Comparison of ENCODE assay signal across 8 cellular contexts in the genomic region with DNA sequence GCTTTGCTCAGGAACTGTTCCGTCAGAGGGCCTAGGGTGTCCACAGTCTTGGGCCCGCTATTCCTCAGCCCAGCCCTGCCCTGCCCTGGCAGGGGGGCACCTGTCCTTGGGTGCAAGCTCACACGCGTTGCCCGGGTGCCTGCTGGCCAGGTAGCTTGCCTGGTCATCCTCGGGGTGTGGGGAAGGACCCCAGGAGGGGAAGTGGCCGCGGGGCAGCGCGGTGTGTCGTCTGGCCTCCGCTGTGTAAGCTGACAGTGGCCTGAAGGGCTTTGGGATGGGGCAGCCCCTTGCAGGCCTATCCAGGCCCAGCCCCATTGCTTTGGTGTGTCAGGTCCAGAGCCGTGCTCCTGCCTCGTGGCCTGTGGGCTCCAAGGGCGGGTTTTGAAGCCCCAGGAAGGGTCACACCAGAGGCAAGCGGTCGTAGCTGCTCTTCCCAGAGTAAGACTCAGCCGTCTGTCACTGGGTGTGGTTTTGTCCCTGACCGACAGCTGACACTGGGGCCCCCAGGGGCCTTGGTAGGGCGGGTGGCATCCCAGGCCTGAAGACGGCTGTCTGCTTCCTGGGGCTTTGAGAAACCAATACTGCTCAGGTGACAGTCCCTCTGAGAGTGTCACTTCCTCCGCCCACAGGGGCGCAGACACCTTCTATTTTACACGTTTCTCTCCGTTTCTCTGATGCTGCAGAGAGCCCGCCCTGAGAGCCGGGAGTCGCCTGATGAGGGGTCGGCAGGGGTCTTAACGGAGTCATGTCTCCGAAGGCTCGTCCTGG.
DNase-seq lines count a peak whose midpoint lies in the region; ATAC-seq and TF ChIP-seq lines count a peak whose summit lies in the region.

No MANE protein-coding gene starts in this region.

- DNase-seq in SK-N-MC (ENCODE audit: low read depth, low spot score): no peak
- DNase-seq in activated naive CD8-positive, alpha-beta T cell treated with anti-CD3 and anti-CD28 coated beads, Interleukin-2, amount 50 U/mL, for 16 hours (ENCODE audit: low read depth, low spot score): peak; percentile 58
- no peak for DNase-seq in neural progenitor cell (ENCODE audit: low spot score)
- DNase-seq in thoracic aorta (ENCODE audit: low spot score): no peak
- DNase-seq in NCI-H748 (lab: John Stamatoyannopoulos, UW; ENCODE audit: unreplicated experiment): no peak
- no peak for DNase-seq in NCI-H82 (lab: John Stamatoyannopoulos, UW)

- H3K4me2 ChIP-seq in neural progenitor cell: no peak overlapping the region

- H3K27me3 ChIP-seq in neural progenitor cell: no peaks in the 10 kb centered on the region
- H3K27me3 ChIP-seq in thoracic aorta (replicated peaks; ENCODE audit: insufficient read depth): no peaks in the 10 kb centered on the region

- H3K9me3 Mint-ChIP-seq in neural progenitor cell: no peaks in the 10 kb centered on the region

- no peak for TF ChIP-seq CTCF in neural progenitor cell (IDR thresholded peaks at IDR 0.05)
- no peak for TF ChIP-seq CTCF in thoracic aorta (IDR thresholded peaks at IDR 0.05)

- no peaks in the 10 kb centered on the region for H3K9me3 ChIP-seq in SK-N-MC (ENCODE audit: low read depth, low read length)
- no peaks in the 10 kb centered on the region for H3K9me3 ChIP-seq in neural progenitor cell (ENCODE audit: low read depth)
- no peaks in the 10 kb centered on the region for H3K9me3 ChIP-seq in thoracic aorta

- peaks cover 3% of the 10 kb centered on the region for H3K27me3 Mint-ChIP-seq in neural progenitor cell (ENCODE audit: insufficient read depth, low read depth)

- H3K36me3 Mint-ChIP-seq in neural progenitor cell: peaks cover 7% of the 10 kb centered on the region

- H3K27ac Mint-ChIP-seq in neural progenitor cell: no peak overlapping the region

- H3K27ac ChIP-seq in SK-N-MC: peak overlapping the region; percentile 64
- H3K27ac ChIP-seq in neural progenitor cell: peak overlapping the region; percentile 13
- peak overlapping the region; percentile 63 to 79 for H3K27ac ChIP-seq in thoracic aorta

- H2AFZ ChIP-seq in neural progenitor cell (replicated peaks): no peak overlapping the region

- peaks cover 83% of the 10 kb centered on the region for H4K20me1 ChIP-seq in neural progenitor cell (ENCODE audit: low read depth)

- H3K4me3 ChIP-seq in SK-N-MC (peak overlapping the region; percentile 71), neural progenitor cell (no peak overlapping the region), thoracic aorta (peak overlapping the region; percentile 66)

- ATAC-seq in GM18499 (IDR thresholded peaks at IDR 0.05; ENCODE audit: insufficient read depth, unreplicated experiment) (peak; percentile 57), HG02678 (IDR thresholded peaks at IDR 0.05; ENCODE audit: unreplicated experiment) (peak; percentile 85), thoracic aorta (ENCODE audit: insufficient number of reproducible peaks, low FRiP score, low read depth) (no peak)

- H3K36me3 ChIP-seq in SK-N-MC (ENCODE audit: insufficient read depth, low read length): peaks cover 12% of the 10 kb centered on the region; the same call in 1 of the 2 replicates
- no peaks in the 10 kb centered on the region for H3K36me3 ChIP-seq in neural progenitor cell
- H3K36me3 ChIP-seq in thoracic aorta: peaks cover 16% of the 10 kb centered on the region

- H3K79me2 ChIP-seq in neural progenitor cell (ENCODE audit: low read depth): peaks cover 64% of the 10 kb centered on the region

- peak overlapping the region; percentile 32 for H3K9ac ChIP-seq in SK-N-MC (ENCODE audit: insufficient read length)
- H3K9ac ChIP-seq in neural progenitor cell: no peak overlapping the region

- H3K4me1 ChIP-seq in neural progenitor cell (peaks cover 3% of the 10 kb centered on the region), thoracic aorta (ENCODE audit: control insufficient read depth in 1 of 2, low read depth in 2 of 2) (peaks cover 35 to 84% of the 10 kb centered on the region in 2 donors)

- H3K4me1 Mint-ChIP-seq in neural progenitor cell: peaks cover 16% of the 10 kb centered on the region

- H3F3A ChIP-seq in neural progenitor cell (ENCODE audit: low read depth): no peaks in the 10 kb centered on the region

- H3K4me3 Mint-ChIP-seq in neural progenitor cell: no peak overlapping the region

Comparison
In these comparisons a context has a peak if more than half of its experiments do, and no peak if none do; other contexts are left out.
1. H3K27ac ChIP-seq: peak in every context shown above with its lines; median percentile 71 in thoracic aorta; 64 in SK-N-MC; 13 in neural progenitor cell.